Comparison of ENCODE assay signal across 18 cellular contexts in genomic region chr19:38262585-38263268, GRCh38. TPM values are rescaled to one million over a fixed set of nuclear protein-coding genes. Genes with fewer than 3 reads are reported as not detected.
A peak's percentile ranks its signal among the peaks of the same experiment; 100 is the strongest.
DNase-seq lines count a peak whose midpoint lies in the region; ATAC-seq, FAIRE-seq and TF ChIP-seq lines count a peak whose summit lies in the region.
"Had no signal": no experiment of that assay in that cellular context is flagged by ENCODE, and none has a peak within 500 bp of the region (broad histone marks: within the 10 kb centered on the region; RNA-seq: fewer than 3 reads in every experiment).

No MANE protein-coding gene starts in this region.

- H2BK12ac ChIP-seq in trophoblast cell (ENCODE audit: low read length): peak overlapping the region; percentile 36

- no peak overlapping the region for H3K23ac ChIP-seq in trophoblast cell (ENCODE audit: low read length)

- no peaks in the 10 kb centered on the region for H3K27me3 Mint-ChIP-seq in astrocyte (ENCODE audit: low read depth, unreplicated experiment)

- TF ChIP-seq CTCF in astrocyte (IDR thresholded peaks at IDR 0.05; ENCODE audit: insufficient read depth, low read depth, low read length): no peak

- H2AK5ac ChIP-seq in trophoblast cell (ENCODE audit: low read length): no peak overlapping the region

- no peak overlapping the region for H4K12ac ChIP-seq in trophoblast cell (ENCODE audit: low read depth, low read length)

- peaks cover 30% of the 10 kb centered on the region for H3K79me1 ChIP-seq in trophoblast cell (ENCODE audit: low read length)

- H3K14ac ChIP-seq in trophoblast cell (ENCODE audit: low read length): no peak overlapping the region

- H3K27ac ChIP-seq in HUES6 (ENCODE audit: low read depth, low read length): no peak overlapping the region
- H3K27ac ChIP-seq in astrocyte (ENCODE audit: low read depth, low read length): no peak overlapping the region
- H3K27ac ChIP-seq in trophoblast cell (ENCODE audit: low read depth, low read length): no peak overlapping the region
- H3K27ac ChIP-seq: SK-N-MC had no signal

- DNase-seq in NCI-H2029 (lab: John Stamatoyannopoulos, UW) (peak; percentile 13), NCI-H2029 treated with DMSO at 0.1 percent for 48 hours (lab: John Stamatoyannopoulos, UW) (no peak), astrocyte (ENCODE audit: low read depth) (no peak), trophoblast cell (peak in 1 of 2 donors; percentile 59), occipital lobe (lab: John Stamatoyannopoulos, UW) (no peak), islet precursor cell (no peak)
- DNase-seq: activated CD8-positive, alpha-beta memory T cell treated with anti-CD3 and anti-CD28 coated beads, Interleukin-2, amount 50 U/mL, for 48 hours; adrenal gland; head of caudate nucleus; NCI-H1105 treated with DMSO at 0.1 percent for 48 hours; NCI-H446 treated with DMSO at 0.1 percent for 48 hours; stimulated activated CD4-positive, alpha-beta T cell treated with anti-CD3 and anti-CD28 coated beads, Interleukin-15, amount 100 ng/mL, for 24 hours had no signal

- no peak overlapping the region for H4K91ac ChIP-seq in trophoblast cell (ENCODE audit: low read depth, low read length)

- H3K79me2 ChIP-seq in astrocyte (ENCODE audit: insufficient read depth, low read length): no peaks in the 10 kb centered on the region
- peaks cover 17% of the 10 kb centered on the region for H3K79me2 ChIP-seq in trophoblast cell (ENCODE audit: control insufficient read depth, insufficient read depth, low read length, poor library complexity)

- peaks cover 35% of the 10 kb centered on the region for H3K4me1 ChIP-seq in HUES6 (ENCODE audit: control insufficient read depth, insufficient read depth, low read length)
- peaks cover 23% of the 10 kb centered on the region for H3K4me1 ChIP-seq in astrocyte (ENCODE audit: insufficient read depth, low read length)
- H3K4me1 ChIP-seq in trophoblast cell (ENCODE audit: control insufficient read depth in 1 of 2, insufficient read depth in 2 of 2, low read length in 2 of 2): peaks cover 19 to 27% of the 10 kb centered on the region in 2 experiments

- ATAC-seq in GM21825 (IDR thresholded peaks at IDR 0.05; ENCODE audit: unreplicated experiment): no peak
- ATAC-seq: esophagus mucosa, HepG2 had no signal

- H3K4me3 ChIP-seq in HUES6 (ENCODE audit: low read depth, low read length): no peak overlapping the region
- no peak overlapping the region for H3K4me3 ChIP-seq in astrocyte (ENCODE audit: insufficient read depth, low read depth, low read length)
- H3K4me3 ChIP-seq in trophoblast cell (ENCODE audit: low read depth, low read length): no peak overlapping the region
- H3K4me3 ChIP-seq: SK-N-MC had no signal

- H3K27ac Mint-ChIP-seq in astrocyte (ENCODE audit: unreplicated experiment): peak overlapping the region; percentile 6

- peak overlapping the region; percentile 38 for H3K9ac ChIP-seq in HUES6 (ENCODE audit: low read length)
- H3K9ac ChIP-seq in astrocyte (ENCODE audit: low read length): no peak overlapping the region
- no peak overlapping the region for H3K9ac ChIP-seq in trophoblast cell (ENCODE audit: low read length)

- H3K36me3 Mint-ChIP-seq in astrocyte (ENCODE audit: low read depth, unreplicated experiment): peaks cover 4% of the 10 kb centered on the region

- H3K18ac ChIP-seq in trophoblast cell (ENCODE audit: low read length): no peak overlapping the region

- no peaks in the 10 kb centered on the region for H3K36me3 ChIP-seq in HUES6 (ENCODE audit: control insufficient read depth, insufficient read depth, low read length)
- H3K36me3 ChIP-seq in astrocyte (ENCODE audit: insufficient read depth, low read length): no peaks in the 10 kb centered on the region
- no peaks in the 10 kb centered on the region for H3K36me3 ChIP-seq in trophoblast cell (ENCODE audit: control insufficient read depth in 1 of 2, insufficient read depth in 2 of 2, low read length in 2 of 2)
- H3K36me3 ChIP-seq: adrenal gland had no signal

- H3K4me2 ChIP-seq in astrocyte (ENCODE audit: low read length) (no peak overlapping the region), trophoblast cell (ENCODE audit: low read length) (no peak overlapping the region)

- no peak for FAIRE-seq in astrocyte (lab: Jason Lieb, UNC)
- FAIRE-seq: G401.6, HepG2 had no signal

- H2AFZ ChIP-seq in astrocyte (ENCODE audit: low read depth, low read length): no peak overlapping the region
- no peak overlapping the region for H2AFZ ChIP-seq in trophoblast cell (ENCODE audit: insufficient read depth, low read length, poor library complexity)

- WGBS in trophoblast cell (ENCODE audit: extremely low coverage, insufficient coverage, insufficient read length): no CpG with 5 or more reads among the region's 7 CpGs

- no peak overlapping the region for H2BK5ac ChIP-seq in trophoblast cell (ENCODE audit: low read depth, low read length, poor library complexity)

- H3K9me3 ChIP-seq in HUES6 (ENCODE audit: control insufficient read depth, insufficient read depth, low read depth, low read length) (no peaks in the 10 kb centered on the region), astrocyte (ENCODE audit: insufficient read depth, low read depth, low read length) (no peaks in the 10 kb centered on the region), trophoblast cell (ENCODE audit: insufficient read depth, low read depth, low read length) (no peaks in the 10 kb centered on the region)
- H3K9me3 ChIP-seq: adrenal gland had no signal

- no peak overlapping the region for H2BK120ac ChIP-seq in trophoblast cell (ENCODE audit: insufficient read depth, low read length, poor library complexity)

- H4K20me1 ChIP-seq in astrocyte (ENCODE audit: insufficient read depth, low read length): no peaks in the 10 kb centered on the region

- H3K9me3 Mint-ChIP-seq in astrocyte (ENCODE audit: unreplicated experiment): no peaks in the 10 kb centered on the region

- peak overlapping the region; percentile 27 for H4K8ac ChIP-seq in trophoblast cell (ENCODE audit: low read depth, low read length)

- H3K4me3 Mint-ChIP-seq in astrocyte (ENCODE audit: unreplicated experiment): peak overlapping the region; percentile 23

- H3K4me1 Mint-ChIP-seq in astrocyte (ENCODE audit: low read depth, unreplicated experiment): peaks cover 32% of the 10 kb centered on the region

- no peak overlapping the region for H3K4ac ChIP-seq in trophoblast cell (ENCODE audit: low read depth, low read length)

- H3K27me3 ChIP-seq in HUES6 (ENCODE audit: control insufficient read depth, insufficient read depth, low read length) (no peaks in the 10 kb centered on the region), astrocyte (ENCODE audit: insufficient read depth, low read length) (no peaks in the 10 kb centered on the region), trophoblast cell (ENCODE audit: insufficient read depth, low read length) (no peaks in the 10 kb centered on the region)
- H3K27me3 ChIP-seq: adrenal gland had no signal

RNA-seq across cellular contexts. Expression of gene SPINT2, which starts 1.6 kb away (rescaled TPM):
- 119 and 171 TPM in 2 replicates for total RNA-seq in astrocyte
- polyA plus RNA-seq in trophoblast cell (2013): 307 and 320 TPM in 2 replicates
- total RNA-seq in occipital lobe: 73.9 TPM

RNA-seq across cellular contexts. Expression of gene PPP1R14A, which starts 6.6 kb away (rescaled TPM):
- total RNA-seq in astrocyte: 13.4 and 18.0 TPM in 2 replicates
- 13.5 and 14.3 TPM in 2 replicates for polyA plus RNA-seq in trophoblast cell (2013)
- total RNA-seq in occipital lobe: 0.78 TPM
- total RNA-seq: HepG2 had no signal
- polyA plus RNA-seq: HepG2 had no signal

RNA-seq across cellular contexts. Expression of gene DPF1, which starts 38.7 kb away (rescaled TPM):
- 4.0 and 4.5 TPM in 2 replicates for total RNA-seq in astrocyte
- polyA plus RNA-seq in trophoblast cell (2013): 1.3 and 1.4 TPM in 2 replicates
- 37.4 TPM for total RNA-seq in occipital lobe

RNA-seq across cellular contexts. Expression of gene C19orf33, which starts 41.3 kb away (rescaled TPM):
- 4.9 and 5.8 TPM in 2 replicates for total RNA-seq in astrocyte
- polyA plus RNA-seq in trophoblast cell (2013): 3.7 and 4.0 TPM in 2 replicates
- not detected for total RNA-seq in occipital lobe

RNA-seq across cellular contexts. Expression of gene YIF1B, which starts 53.0 kb away (rescaled TPM):
- 81.3 and 85.7 TPM in 2 replicates for total RNA-seq in astrocyte
- 60.0 and 60.1 TPM in 2 replicates for polyA plus RNA-seq in trophoblast cell (2013)
- 41.8 TPM for total RNA-seq in occipital lobe
